8 cellular contexts compared by ENCODE assay signal in the genomic region with DNA sequence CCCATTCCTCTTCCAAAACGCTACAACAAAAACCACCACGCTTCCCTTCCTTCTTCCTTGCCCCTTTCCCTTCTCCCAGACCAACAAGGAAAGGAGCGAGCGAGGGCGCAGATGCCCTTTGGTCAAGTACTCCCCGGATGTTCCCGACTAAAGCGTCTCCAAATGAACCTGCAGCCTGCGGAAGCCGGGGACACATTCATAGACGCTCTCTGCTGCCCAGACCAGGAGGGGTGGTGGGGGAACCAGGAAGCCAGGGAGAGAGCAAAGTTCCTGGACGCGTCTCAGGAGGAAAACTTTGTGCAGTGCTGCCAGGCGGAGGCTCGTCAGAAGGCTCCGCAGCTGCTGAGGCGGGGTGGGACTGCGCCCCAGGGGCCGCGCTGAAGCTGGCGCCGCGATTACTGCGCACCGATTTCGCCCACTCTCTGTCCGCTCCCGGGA. TPM values are rescaled to one million over a fixed set of nuclear protein-coding genes. Genes with fewer than 3 reads are reported as not detected.
DNase-seq lines count a peak whose midpoint lies in the region; ATAC-seq and TF ChIP-seq lines count a peak whose summit lies in the region.

No MANE protein-coding gene starts in this region.

- H3K9me3 ChIP-seq in trophoblast cell (ENCODE audit: insufficient read depth, low read depth, low read length): no peaks in the 10 kb centered on the region

- peak overlapping the region; percentile 99 for H3K4me2 ChIP-seq in trophoblast cell (ENCODE audit: low read length)

- intact Hi-C loops in Right ventricle myocardium inferior (cut with DNase I) (loop anchor here (5.0 kb wide), 1 partner anchor 144 kb away; no protein-coding TSS in a partner anchor), cardiac septum (cut with DNase I) (loop anchor here (5.0 kb wide), 1 partner anchor 144 kb away; no protein-coding TSS in a partner anchor), Right ventricle myocardium superior (cut with DNase I) (no loop called here)

- in situ Hi-C loops in GM13977 (cut with MboI; ENCODE audit: low pct_unique_long_range_greater_than_20kb, low sequenced_read_pairs, unreplicated experiment): no loop called here

- DNase-seq in Right ventricle myocardium inferior (ENCODE audit: missing footprints) (peak; percentile 48), cardiac septum (ENCODE audit: low spot score) (no peak), T1000 (lab: John Stamatoyannopoulos, UW) (peak; percentile 48), Right ventricle myocardium superior (peak; percentile 38), trophoblast cell (no peak), GM13977 (ENCODE audit: low spot score) (no peak), HUDEP-2 (lab: John Stamatoyannopoulos, UW; ENCODE audit: unreplicated experiment in 76 of 76) (no peak)

- H2AFZ ChIP-seq in trophoblast cell (ENCODE audit: insufficient read depth, low read length, poor library complexity): peak overlapping the region; percentile 14

- no peak overlapping the region for H2AK5ac ChIP-seq in trophoblast cell (ENCODE audit: low read length)

- no peak overlapping the region for H3K4ac ChIP-seq in trophoblast cell (ENCODE audit: low read depth, low read length)

- no peaks in the 10 kb centered on the region for H3K79me1 ChIP-seq in trophoblast cell (ENCODE audit: low read length)

- no peaks in the 10 kb centered on the region for H3K27me3 ChIP-seq in trophoblast cell (ENCODE audit: insufficient read depth, low read length)

- H4K91ac ChIP-seq in trophoblast cell (ENCODE audit: low read depth, low read length): no peak overlapping the region

- H3K4me3 ChIP-seq in trophoblast cell (ENCODE audit: low read depth, low read length): peak overlapping the region; percentile 76

- H3K79me2 ChIP-seq in trophoblast cell (ENCODE audit: control insufficient read depth, insufficient read depth, low read length, poor library complexity): no peaks in the 10 kb centered on the region

- no CpG with 5 or more reads among the region's 28 CpGs for WGBS in trophoblast cell (ENCODE audit: extremely low coverage, insufficient coverage, insufficient read length)

- no peak overlapping the region for H2BK120ac ChIP-seq in trophoblast cell (ENCODE audit: insufficient read depth, low read length, poor library complexity)

- H3K23ac ChIP-seq in trophoblast cell (ENCODE audit: low read length): no peak overlapping the region

- H3K14ac ChIP-seq in trophoblast cell (ENCODE audit: low read length): no peak overlapping the region

- H4K12ac ChIP-seq in trophoblast cell (ENCODE audit: low read depth, low read length): peak overlapping the region; percentile 14

- H4K8ac ChIP-seq in trophoblast cell (ENCODE audit: low read depth, low read length): no peak overlapping the region

- peak; percentile 50 for ATAC-seq in Right ventricle myocardium inferior
- ATAC-seq in HG03139 (IDR thresholded peaks at IDR 0.05; ENCODE audit: unreplicated experiment): peak; percentile 24
- peak; percentile 73 for ATAC-seq in Right ventricle myocardium superior (ENCODE audit: poor library complexity)

- no peak overlapping the region for H2BK5ac ChIP-seq in trophoblast cell (ENCODE audit: low read depth, low read length, poor library complexity)

- no peak overlapping the region for H3K18ac ChIP-seq in trophoblast cell (ENCODE audit: low read length)

- no peak for TF ChIP-seq CTCF in GM13977 (IDR thresholded peaks at IDR 0.05; ENCODE audit: extremely low read depth, insufficient read depth, missing control alignments)

- peak overlapping the region; percentile 49 for H3K9ac ChIP-seq in trophoblast cell (ENCODE audit: low read length)

- H3K4me1 ChIP-seq in trophoblast cell (ENCODE audit: control insufficient read depth in 1 of 2, insufficient read depth in 2 of 2, low read length in 2 of 2): no peaks in the 10 kb centered on the region

- H3K36me3 ChIP-seq in trophoblast cell (ENCODE audit: control insufficient read depth in 1 of 2, insufficient read depth in 2 of 2, low read length in 2 of 2): no peaks in the 10 kb centered on the region

- H3K27ac ChIP-seq in trophoblast cell (ENCODE audit: low read depth, low read length): no peak overlapping the region

- H2BK12ac ChIP-seq in trophoblast cell (ENCODE audit: low read length): no peak overlapping the region

RNA-seq across cellular contexts. Expression of a gene that starts 0.8 kb away (rescaled TPM):
- total RNA-seq in Right ventricle myocardium inferior: 1.6 TPM
- 1.9 TPM for total RNA-seq in cardiac septum
- total RNA-seq in Right ventricle myocardium superior: 1.1 TPM
- 2.0 and 2.4 TPM in 2 replicates for polyA plus RNA-seq in trophoblast cell (2013)

Comparison
In these comparisons a context has a peak if more than half of its experiments do, and no peak if none do; other contexts are left out.
1. DNase-seq: peak in Right ventricle myocardium inferior (single experiment), T1000 (single experiment) and Right ventricle myocardium superior (single experiment); none in cardiac septum (single experiment), trophoblast cell (0 of 2), GM13977 (single experiment) and HUDEP-2 (0 of 76).
2. Peak in every context shown above with its lines, with median percentiles within 50 percentile points of each other: ATAC-seq.